Comparison of ENCODE assay signal across 18 cellular contexts in genomic region chr17:3687949-3688614, GRCh38. TPM values are rescaled to one million over a fixed set of nuclear protein-coding genes. Genes with fewer than 3 reads are reported as not detected.
DNase-seq lines count a peak whose midpoint lies in the region; ATAC-seq, FAIRE-seq and TF ChIP-seq lines count a peak whose summit lies in the region.
"Had no signal": no experiment of that assay in that cellular context is flagged by ENCODE, and none has a peak within 500 bp of the region (broad histone marks: within the 10 kb centered on the region; RNA-seq: fewer than 3 reads in every experiment).

No MANE protein-coding gene starts in this region.

- no peak overlapping the region for H3K4me3 ChIP-seq in GM12878
- no peak overlapping the region for H3K4me3 ChIP-seq in osteoblast (ENCODE audit: insufficient read depth, low read length)
- H3K4me3 ChIP-seq: left ventricle myocardium inferior, prostate gland had no signal

- POLR2A ChIA-PET in GM12878 (lab: Charles Lee): interaction anchor here (0.5 kb wide), 1 partner anchor 1481 kb away, joined by 3 read pairs; no protein-coding TSS in a partner anchor

- H3K79me2 ChIP-seq in GM12878 (ENCODE audit: control insufficient read depth, insufficient read depth, low read length): peaks cover 1% of the 10 kb centered on the region
- H3K79me2 ChIP-seq in osteoblast (ENCODE audit: insufficient read depth, low read length): no peaks in the 10 kb centered on the region

- H3K27me3 ChIP-seq in GM12878 (replicated peaks in 1 of 2; ENCODE audit: control insufficient read depth in 2 of 2, insufficient read depth in 2 of 2, low read length in 1 of 2): no peaks in the 10 kb centered on the region
- peaks cover 4% of the 10 kb centered on the region for H3K27me3 ChIP-seq in osteoblast (ENCODE audit: insufficient read depth, low read length)

- H3K9me3 ChIP-seq in GM12878 (replicated peaks; ENCODE audit: control insufficient read depth, insufficient read depth, low read length) (no peaks in the 10 kb centered on the region), osteoblast (ENCODE audit: low read depth, low read length) (no peaks in the 10 kb centered on the region)
- H3K9me3 ChIP-seq: left ventricle myocardium inferior, prostate gland had no signal

- H3K27ac ChIP-seq in GM12878 (ENCODE audit: control insufficient read depth, insufficient read depth) (no peak overlapping the region), osteoblast (ENCODE audit: low read depth, low read length) (no peak overlapping the region)
- H3K27ac ChIP-seq: left ventricle myocardium inferior, prostate gland had no signal

- no peak for TF ChIP-seq EP300 in GM12878 (IDR thresholded peaks at IDR 0.05; ENCODE audit: borderline replicate concordance in 1 of 2, control insufficient read depth in 1 of 2, low read depth in 2 of 2, low read length in 2 of 2)

- H3K4me2 ChIP-seq in GM12878 (ENCODE audit: control insufficient read depth, insufficient read depth): no peak overlapping the region
- no peak overlapping the region for H3K4me2 ChIP-seq in osteoblast (ENCODE audit: insufficient read depth, low read length)

- TF ChIP-seq CTCF in GM12878 (IDR thresholded peaks at IDR 0.05 in 2 of 3, conservative IDR thresholded peaks at IDR 0.05 in 1 of 3; ENCODE audit: control insufficient read depth in 2 of 3, extremely low read depth in 1 of 3, insufficient read depth in 1 of 3, low read depth in 3 of 3, low read length in 3 of 3) (no peak), osteoblast (IDR thresholded peaks at IDR 0.05; ENCODE audit: extremely low read depth, low read depth, low read length) (no peak)

- ATAC-seq in GM12878: peak; percentile 50

- CTCF ChIA-PET in GM12878 (lab: Yijun Ruan, JAX): no interaction called here

- H3K9ac ChIP-seq in GM12878 (ENCODE audit: control insufficient read depth, insufficient read depth, low read length): no peak overlapping the region

- no TSS peak for BruUV-seq in GM12878 (replicated peaks; lab: Mats Ljungman, UMichigan)

- TF ChIP-seq POLR2A in GM12878 (IDR thresholded peaks at IDR 0.05; ENCODE audit: low read depth, low read length): no peak

- peaks cover 10% of the 10 kb centered on the region for H3K4me1 ChIP-seq in GM12878 (ENCODE audit: control insufficient read depth, insufficient read depth, low read length)
- no peaks in the 10 kb centered on the region for H3K4me1 ChIP-seq in osteoblast (ENCODE audit: insufficient read depth, low read length)
- H3K4me1 ChIP-seq: left ventricle myocardium inferior, prostate gland had no signal

- in situ Hi-C loops in GM12878 (cut with MboI): no loop called here

- TF ChIP-seq RAD21 in GM12878 (IDR thresholded peaks at IDR 0.05; ENCODE audit: insufficient read depth, low read depth, low read length): no peak

- H3K36me3 ChIP-seq in GM12878 (ENCODE audit: control insufficient read depth in 2 of 2, insufficient read depth in 2 of 2, low read length in 1 of 2) (peaks cover 0 to 4% of the 10 kb centered on the region in 2 experiments; a peak in 2 of 4 replicates), osteoblast (ENCODE audit: insufficient read depth, low read length) (no peaks in the 10 kb centered on the region)
- H3K36me3 ChIP-seq: left ventricle myocardium inferior, prostate gland had no signal

- H2AFZ ChIP-seq in GM12878 (ENCODE audit: control insufficient read depth, low read depth, low read length): no peak overlapping the region
- H2AFZ ChIP-seq in osteoblast (ENCODE audit: low read length): peak overlapping the region; percentile 29

- FAIRE-seq in G401.6 (lab: Jason Lieb, UNC) (peak; percentile 57), GM12878 (lab: Jason Lieb, UNC) (no peak)

- SMC1A ChIA-PET in GM12878 (lab: Charles Lee; ENCODE audit: uncharacterized antibody, unreplicated experiment): interaction anchor here (1.0 kb wide), 1 partner anchor 44 kb away, joined by 4 read pairs; no protein-coding TSS in a partner anchor

- 71% methylated on average over 18 of the region's 24 CpGs for WGBS in GM12878 (ENCODE audit: insufficient coverage, insufficient replicate concordance, low lambda C conversion rate, missing lambda C conversion rate)

- intact Hi-C loops in GM12878 (cut with micrococcal nuclease; ENCODE audit: unreplicated experiment): no loop called here

- H4K20me1 ChIP-seq in GM12878 (ENCODE audit: control insufficient read depth, insufficient read depth) (no peaks in the 10 kb centered on the region), osteoblast (ENCODE audit: insufficient read depth, low read length) (no peaks in the 10 kb centered on the region)

- peak; percentile 61 for DNase-seq in NAMALWA (ENCODE audit: low spot score)
- no peak for DNase-seq in GM12878 (ENCODE audit: low read depth, low spot score)
- peak; percentile 92 for DNase-seq in osteoblast (ENCODE audit: insufficient read length, low spot score, missing footprints)
- DNase-seq in stimulated activated naive CD4-positive, alpha-beta T cell treated with Interleukin-2 at 50 U/mL for 16 hours (lab: John Stamatoyannopoulos, UW): no peak
- no peak for DNase-seq in cerebellar cortex (ENCODE audit: low spot score)
- DNase-seq in stimulated activated CD4-positive, alpha-beta T cell treated with anti-CD3 and anti-CD28 coated beads, Interleukin-4, amount 100 ng/mL, for 24 hours: no peak
- DNase-seq: activated CD4-positive, alpha-beta memory T cell treated with anti-CD3 and anti-CD28 coated beads for 36 hours; activated T-cell treated with anti-CD3 and anti-CD28 coated beads, Interleukin-2, amount 50 U/mL, for 48 hours; CD4-positive, CD25-positive, alpha-beta regulatory T cell; effector memory CD4-positive, alpha-beta T cell; EL; HFFc6; left ventricle myocardium inferior; NCI-H1417; NCI-H510A; OCI-M1 had no signal

- RAD21 ChIA-PET in GM12878 (lab: Charles Lee; ENCODE audit: unreplicated experiment): interaction anchor here (1.0 kb wide), 1 partner anchor 23 kb away, joined by 3 read pairs; no protein-coding TSS in a partner anchor

RNA-seq across cellular contexts. Expression of gene P2RX5, which starts 7.9 kb away (rescaled TPM):
- total RNA-seq in GM12878 (2013; cell fraction: nucleolus; rRNA removed): 276 and 346 TPM in 2 replicates
- total RNA-seq in GM12878 (2014; rRNA removed) (22.5 and 25.2 TPM in 2 replicates), GM12878 (2014; rRNA removed; fragmentation: Illumina TruSeq; extraction: Trizol) (17.9 and 20.0 TPM in 2 replicates), GM12878 (2021) (24.8 and 27.2 TPM in 2 replicates), osteoblast (0.36 TPM in 1 of 2 replicates, not detected in the other)
- polyA plus RNA-seq in GM12878 (2011; ENCODE audit: low read depth): 28.3 TPM
- polyA plus RNA-seq in GM12878 (2011; rRNA removed) (5.1 and 10.0 TPM in 2 replicates), GM12878 (2014; fragmentation: Illumina TruSeq; extraction: Trizol) (18.4 and 28.8 TPM in 2 replicates), GM12878 (2014; fragmentation: Nextera tagmentation; extraction: Ambion mirVana) (10 to 100 TPM in 1 of 2 experiments, 1 to 10 TPM in 1; 6.9 to 14.2 TPM), GM12878 (2014; rRNA removed) (18.1 and 22.5 TPM in 2 replicates), GM12878 (2016; fragmentation: Nextera tagmentation; extraction: Ambion mirVana) (10 to 100 TPM; 19.1 to 23.1 TPM)
- 18.6 TPM in 2 replicates for polyA plus RNA-seq in GM12878 (2011; cell fraction: cytosol; rRNA removed)
- polyA plus RNA-seq in GM12878 (2011; cell fraction: nucleus; rRNA removed): 28.6 and 31.4 TPM in 2 replicates
- 23.7 and 37.9 TPM in 2 replicates for polyA plus RNA-seq in GM12878 (2012)
- polyA minus RNA-seq in GM12878 (2011; rRNA and poly(A)+ RNA removed): 8.0 and 11.7 TPM in 2 replicates
- polyA minus RNA-seq in GM12878 (2011; cell fraction: cytosol; rRNA and poly(A)+ RNA removed): 5.5 and 5.7 TPM in 2 replicates
- polyA minus RNA-seq in GM12878 (2011; cell fraction: nucleus; rRNA and poly(A)+ RNA removed): 5.7 and 10.2 TPM in 2 replicates

RNA-seq across cellular contexts. Expression of gene EMC6, which starts 19.5 kb away (rescaled TPM):
- 5.7 and 5.8 TPM in 2 replicates for total RNA-seq in GM12878 (2013; cell fraction: nucleolus; rRNA removed)
- total RNA-seq in GM12878 (2014; rRNA removed): 24.5 and 37.3 TPM in 2 replicates
- total RNA-seq in GM12878 (2014; rRNA removed; fragmentation: Illumina TruSeq; extraction: Trizol): 28.3 and 34.5 TPM in 2 replicates
- total RNA-seq in GM12878 (2021): 63.6 and 64.2 TPM in 2 replicates
- 42.5 TPM for polyA plus RNA-seq in GM12878 (2011; ENCODE audit: low read depth)
- 20.0 and 28.8 TPM in 2 replicates for polyA plus RNA-seq in GM12878 (2011; rRNA removed)
- polyA plus RNA-seq in GM12878 (2011; cell fraction: cytosol; rRNA removed): 57.3 and 89.4 TPM in 2 replicates
- polyA plus RNA-seq in GM12878 (2011; cell fraction: nucleus; rRNA removed): 24.3 and 28.1 TPM in 2 replicates
- polyA plus RNA-seq in GM12878 (2012): 41.1 and 48.2 TPM in 2 replicates
- 11.1 and 27.6 TPM in 2 replicates for polyA plus RNA-seq in GM12878 (2014; fragmentation: Illumina TruSeq; extraction: Trizol)
- 10 to 100 TPM in 1 of 2 experiments, 1 to 10 TPM in 1; 5.1 to 32.2 TPM for polyA plus RNA-seq in GM12878 (2014; fragmentation: Nextera tagmentation; extraction: Ambion mirVana)
- 162 and 165 TPM in 2 replicates for polyA plus RNA-seq in GM12878 (2014; rRNA removed)
- 100 to 1,000 TPM; 170 to 172 TPM for polyA plus RNA-seq in GM12878 (2016; fragmentation: Nextera tagmentation; extraction: Ambion mirVana)
- 2.9 and 8.0 TPM in 2 replicates for polyA minus RNA-seq in GM12878 (2011; rRNA and poly(A)+ RNA removed)
- polyA minus RNA-seq in GM12878 (2011; cell fraction: cytosol; rRNA and poly(A)+ RNA removed): 9.9 and 16.2 TPM in 2 replicates
- polyA minus RNA-seq in GM12878 (2011; cell fraction: nucleus; rRNA and poly(A)+ RNA removed): 8.7 and 14.6 TPM in 2 replicates
- 12.7 and 13.8 TPM in 2 replicates for total RNA-seq in osteoblast

RNA-seq across cellular contexts. Expression of gene TAX1BP3, which starts 19.7 kb away (rescaled TPM):
- 6.5 and 8.0 TPM in 2 replicates for total RNA-seq in GM12878 (2013; cell fraction: nucleolus; rRNA removed)
- total RNA-seq in GM12878 (2014; rRNA removed) (28.2 and 29.8 TPM in 2 replicates), GM12878 (2014; rRNA removed; fragmentation: Illumina TruSeq; extraction: Trizol) (9.2 and 10.6 TPM in 2 replicates), GM12878 (2021) (23.4 and 24.6 TPM in 2 replicates), osteoblast (149 and 164 TPM in 2 replicates)
- 3.6 TPM for polyA plus RNA-seq in GM12878 (2011; ENCODE audit: low read depth)
- polyA plus RNA-seq in GM12878 (2011; rRNA removed) (3.6 and 5.0 TPM in 2 replicates), GM12878 (2014; fragmentation: Illumina TruSeq; extraction: Trizol) (4.4 and 8.3 TPM in 2 replicates), GM12878 (2014; fragmentation: Nextera tagmentation; extraction: Ambion mirVana) (1 to 10 TPM in 1 of 2 experiments, under 1 TPM in 1; 1.00 to 4.7 TPM), GM12878 (2014; rRNA removed) (17.2 and 20.2 TPM in 2 replicates), GM12878 (2016; fragmentation: Nextera tagmentation; extraction: Ambion mirVana) (10 to 100 TPM; 38.1 to 40.4 TPM)
- 9.1 and 11.2 TPM in 2 replicates for polyA plus RNA-seq in GM12878 (2011; cell fraction: cytosol; rRNA removed)
- polyA plus RNA-seq in GM12878 (2011; cell fraction: nucleus; rRNA removed): 7.3 and 8.5 TPM in 2 replicates
- 12.3 and 12.9 TPM in 2 replicates for polyA plus RNA-seq in GM12878 (2012)
- 3.1 and 5.0 TPM in 2 replicates for polyA minus RNA-seq in GM12878 (2011; rRNA and poly(A)+ RNA removed)
- 3.6 and 7.6 TPM in 2 replicates for polyA minus RNA-seq in GM12878 (2011; cell fraction: cytosol; rRNA and poly(A)+ RNA removed)
- polyA minus RNA-seq in GM12878 (2011; cell fraction: nucleus; rRNA and poly(A)+ RNA removed): 1.2 and 3.3 TPM in 2 replicates

RNA-seq across cellular contexts. Expression of gene HASPIN, which starts 35.6 kb away (rescaled TPM):
- 10.4 and 13.0 TPM in 2 replicates for total RNA-seq in GM12878 (2013; cell fraction: nucleolus; rRNA removed)
- 14.9 and 16.5 TPM in 2 replicates for total RNA-seq in GM12878 (2014; rRNA removed)
- 11.7 and 13.1 TPM in 2 replicates for total RNA-seq in GM12878 (2014; rRNA removed; fragmentation: Illumina TruSeq; extraction: Trizol)
- total RNA-seq in GM12878 (2021): 16.5 and 18.0 TPM in 2 replicates
- 3.8 TPM for polyA plus RNA-seq in GM12878 (2011; ENCODE audit: low read depth)
- polyA plus RNA-seq in GM12878 (2011; rRNA removed): 6.1 and 7.1 TPM in 2 replicates
- polyA plus RNA-seq in GM12878 (2011; cell fraction: cytosol; rRNA removed): 5.5 and 6.8 TPM in 2 replicates
- 3.7 and 5.2 TPM in 2 replicates for polyA plus RNA-seq in GM12878 (2011; cell fraction: nucleus; rRNA removed)
- polyA plus RNA-seq in GM12878 (2012): 4.2 and 4.6 TPM in 2 replicates
- 13.4 and 16.4 TPM in 2 replicates for polyA plus RNA-seq in GM12878 (2014; fragmentation: Illumina TruSeq; extraction: Trizol)
- polyA plus RNA-seq in GM12878 (2014; fragmentation: Nextera tagmentation; extraction: Ambion mirVana): under 1 TPM; 0.80 to 0.97 TPM
- polyA plus RNA-seq in GM12878 (2014; rRNA removed): 11.4 and 12.2 TPM in 2 replicates
- 1 to 10 TPM; 8.7 TPM for polyA plus RNA-seq in GM12878 (2016; fragmentation: Nextera tagmentation; extraction: Ambion mirVana)
- 10.6 and 11.2 TPM in 2 replicates for polyA minus RNA-seq in GM12878 (2011; rRNA and poly(A)+ RNA removed)
- 6.1 and 10.3 TPM in 2 replicates for polyA minus RNA-seq in GM12878 (2011; cell fraction: cytosol; rRNA and poly(A)+ RNA removed)
- polyA minus RNA-seq in GM12878 (2011; cell fraction: nucleus; rRNA and poly(A)+ RNA removed): 5.2 and 10.4 TPM in 2 replicates
- 1.4 and 1.5 TPM in 2 replicates for total RNA-seq in osteoblast

RNA-seq across cellular contexts. Expression of gene CTNS, which starts 51.5 kb away (rescaled TPM):
- total RNA-seq in GM12878 (2013; cell fraction: nucleolus; rRNA removed): 9.7 and 12.6 TPM in 2 replicates
- 7.3 and 7.4 TPM in 2 replicates for total RNA-seq in GM12878 (2014; rRNA removed)
- 4.7 and 5.3 TPM in 2 replicates for total RNA-seq in GM12878 (2014; rRNA removed; fragmentation: Illumina TruSeq; extraction: Trizol)
- 7.8 and 9.2 TPM in 2 replicates for total RNA-seq in GM12878 (2021)
- 2.3 TPM for polyA plus RNA-seq in GM12878 (2011; ENCODE audit: low read depth)
- 2.6 and 3.0 TPM in 2 replicates for polyA plus RNA-seq in GM12878 (2011; rRNA removed)
- polyA plus RNA-seq in GM12878 (2011; cell fraction: cytosol; rRNA removed): 4.3 and 6.0 TPM in 2 replicates
- 9.6 and 10.1 TPM in 2 replicates for polyA plus RNA-seq in GM12878 (2011; cell fraction: nucleus; rRNA removed)
- polyA plus RNA-seq in GM12878 (2012): 4.2 and 5.6 TPM in 2 replicates
- 5.0 and 6.8 TPM in 2 replicates for polyA plus RNA-seq in GM12878 (2014; fragmentation: Illumina TruSeq; extraction: Trizol)
- polyA plus RNA-seq in GM12878 (2014; fragmentation: Nextera tagmentation; extraction: Ambion mirVana): 1 to 10 TPM in 1 of 2 experiments, under 1 TPM in 1; 0.92 to 1.7 TPM
- 8.3 and 10.7 TPM in 2 replicates for polyA plus RNA-seq in GM12878 (2014; rRNA removed)
- polyA plus RNA-seq in GM12878 (2016; fragmentation: Nextera tagmentation; extraction: Ambion mirVana): 1 to 10 TPM; 6.0 to 8.6 TPM
- polyA minus RNA-seq in GM12878 (2011; rRNA and poly(A)+ RNA removed): 2.1 and 3.5 TPM in 2 replicates
- polyA minus RNA-seq in GM12878 (2011; cell fraction: cytosol; rRNA and poly(A)+ RNA removed): 1.6 TPM in 1 of 2 replicates, not detected in the other
- 2.1 and 3.9 TPM in 2 replicates for polyA minus RNA-seq in GM12878 (2011; cell fraction: nucleus; rRNA and poly(A)+ RNA removed)
- total RNA-seq in osteoblast: 34.7 and 46.0 TPM in 2 replicates

Comparison
In these comparisons a context has a peak if more than half of its experiments do, and no peak if none do; other contexts are left out.
1. DNase-seq: peak in NAMALWA (single experiment) and osteoblast (single experiment); none in GM12878 (single experiment), stimulated activated naive CD4-positive, alpha-beta T cell treated with Interleukin-2 at 50 U/mL for 16 hours (single experiment), cerebellar cortex (single experiment) and stimulated activated CD4-positive, alpha-beta T cell treated with anti-CD3 and anti-CD28 coated beads, Interleukin-4, amount 100 ng/mL, for 24 hours (single experiment).
2. RNA of gene P2RX5, which starts 7.9 kb away (total RNA-seq): 17.9 to 346 TPM in GM12878; 0.36 TPM in osteoblast; every median in the first group is over 10 times any median in the second.